Comparison of ENCODE assay signal across 1 cellular context in the genomic region with DNA sequence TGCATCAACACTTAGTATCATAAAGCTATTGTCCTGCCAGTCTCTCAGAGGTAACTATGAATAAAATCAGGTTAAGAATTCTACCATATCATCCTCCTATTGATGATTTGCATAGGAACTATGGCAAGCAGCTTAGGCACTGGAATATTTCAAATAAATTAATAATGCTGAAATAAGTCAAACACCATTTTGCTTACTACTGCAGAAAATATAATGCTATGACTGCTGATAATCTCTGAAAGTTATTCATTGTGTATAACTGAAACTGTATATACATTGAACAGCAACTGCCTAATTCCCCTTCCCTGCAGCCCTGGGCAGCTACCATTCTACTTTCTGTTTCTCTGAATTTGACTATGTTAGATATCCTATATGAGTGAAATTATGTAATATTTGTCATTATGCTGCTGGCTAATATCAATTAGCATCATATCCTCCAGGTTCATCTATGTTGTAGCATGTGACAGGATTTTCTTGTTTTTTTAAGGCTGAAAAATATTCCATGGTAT.
TF ChIP-seq lines count a peak whose summit lies in the region.

No MANE protein-coding gene starts in this region.

TF ChIP-seq in HepG2, 621 proteins besides CTCF, POLR2A, EP300 and RAD21 (continued from another document):
- TF ChIP-seq, protein P1, sequence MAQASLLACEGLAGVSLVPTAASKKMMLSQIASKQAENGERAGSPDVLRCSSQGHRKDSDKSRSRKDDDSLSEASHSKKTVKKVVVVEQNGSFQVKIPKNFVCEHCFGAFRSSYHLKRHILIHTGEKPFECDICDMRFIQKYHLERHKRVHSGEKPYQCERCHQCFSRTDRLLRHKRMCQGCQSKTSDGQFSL (CRISPR knock-in tag; IDR thresholded peaks at IDR 0.05): no peak
TF ChIP-seq in HepG2: peak in this region for 2.
